In genomic region chr6:121664199-121664598, GRCh38 we compare ENCODE assay signal across 1 cellular context.
TF ChIP-seq lines count a peak whose summit lies in the region.

No MANE protein-coding gene starts in this region.

TF ChIP-seq in HEK293, 187 proteins besides CTCF, POLR2A, EP300 and RAD21 (continues in another document):
- TF ChIP-seq ZFP3 (tag by site-specific recombination; IDR thresholded peaks at IDR 0.05; ENCODE audit: low read depth): no peak
- TF ChIP-seq ZNF558 (tag by site-specific recombination; IDR thresholded peaks at IDR 0.05): no peak
- TF ChIP-seq ZNF629 (tag by site-specific recombination; IDR thresholded peaks at IDR 0.05): peak; percentile 73
- TF ChIP-seq ZNF776 (tag by site-specific recombination; IDR thresholded peaks at IDR 0.05; ENCODE audit: borderline replicate concordance): no peak
- no peak for TF ChIP-seq OSR2 (tag by site-specific recombination; IDR thresholded peaks at IDR 0.05)
- TF ChIP-seq ZNF404 (tag by site-specific recombination; IDR thresholded peaks at IDR 0.05): no peak
- TF ChIP-seq ATF2 (tag by site-specific recombination; IDR thresholded peaks at IDR 0.05; ENCODE audit: low read depth): peak; percentile 84
- no peak for TF ChIP-seq ZNF561 (tag by site-specific recombination; IDR thresholded peaks at IDR 0.05; ENCODE audit: borderline replicate concordance)
- TF ChIP-seq ZNF169 (tag by site-specific recombination; IDR thresholded peaks at IDR 0.05): no peak
- no peak for TF ChIP-seq HOXD13 (CRISPR knock-in tag; IDR thresholded peaks at IDR 0.05; ENCODE audit: borderline replicate concordance)
- TF ChIP-seq ZNF785 (tag by site-specific recombination; IDR thresholded peaks at IDR 0.05): no peak
- TF ChIP-seq ZNF24 (tag by site-specific recombination; IDR thresholded peaks at IDR 0.05): 0 out of 2 replicates have a peak, but pooled peaks have one; percentile 31
- no peak for TF ChIP-seq ZNF623 (tag by site-specific recombination; IDR thresholded peaks at IDR 0.05)
- no peak for TF ChIP-seq ZNF324 (tag by site-specific recombination; IDR thresholded peaks at IDR 0.05)
- no peak for TF ChIP-seq MEIS1 (CRISPR knock-in tag; IDR thresholded peaks at IDR 0.05; ENCODE audit: borderline replicate concordance)
- no peak for TF ChIP-seq KLF10 (tag by site-specific recombination; IDR thresholded peaks at IDR 0.05)
- TF ChIP-seq ZNF274 (IDR thresholded peaks at IDR 0.05; ENCODE audit: low read length): no peak
- TF ChIP-seq ZNF274 (tag by site-specific recombination; IDR thresholded peaks at IDR 0.05; ENCODE audit: borderline replicate concordance): no peak
- TF ChIP-seq ZIC2 (tag by site-specific recombination; IDR thresholded peaks at IDR 0.05): no peak
- TF ChIP-seq ZNF624 (tag by site-specific recombination; IDR thresholded peaks at IDR 0.05): no peak
- no peak for TF ChIP-seq KLF1 (tag by site-specific recombination; IDR thresholded peaks at IDR 0.05)
- TF ChIP-seq ZNF398 (tag by site-specific recombination; IDR thresholded peaks at IDR 0.05): peak; percentile 36; the same call in 1 of the 2 replicates
- TF ChIP-seq ZNF544 (tag by site-specific recombination; IDR thresholded peaks at IDR 0.05): no peak
- peak; percentile 35 for TF ChIP-seq ZNF335 (tag by site-specific recombination; conservative IDR thresholded peaks at IDR 0.05)
- no peak for TF ChIP-seq ZNF174 (tag by site-specific recombination; IDR thresholded peaks at IDR 0.05)
- TF ChIP-seq ZNF114 (tag by site-specific recombination; IDR thresholded peaks at IDR 0.05): no peak
- no peak for TF ChIP-seq KLF7 (tag by site-specific recombination; IDR thresholded peaks at IDR 0.05; ENCODE audit: borderline replicate concordance)
- no peak for TF ChIP-seq ZNF704 (tag by site-specific recombination; IDR thresholded peaks at IDR 0.05)
- no peak for TF ChIP-seq ZNF350 (tag by site-specific recombination; IDR thresholded peaks at IDR 0.05)
- TF ChIP-seq ZNF518A (tag by site-specific recombination; conservative IDR thresholded peaks at IDR 0.05; ENCODE audit: low read depth): peak; percentile 50
- no peak for TF ChIP-seq ZNF311 (tag by site-specific recombination; IDR thresholded peaks at IDR 0.05; ENCODE audit: borderline replicate concordance)
- TF ChIP-seq ZNF530 (tag by site-specific recombination; IDR thresholded peaks at IDR 0.05; ENCODE audit: low read depth): peak; percentile 82; the same call in 1 of the 2 replicates
- TF ChIP-seq ELK4 (IDR thresholded peaks at IDR 0.05; ENCODE audit: borderline replicate concordance, low read depth, low read length): no peak
- TF ChIP-seq MYNN (tag by site-specific recombination; IDR thresholded peaks at IDR 0.05; ENCODE audit: borderline replicate concordance): no peak
- no peak for TF ChIP-seq ZNF292 (tag by site-specific recombination; IDR thresholded peaks at IDR 0.05; ENCODE audit: borderline replicate concordance, low read depth)
- TF ChIP-seq ZNF792 (tag by site-specific recombination; IDR thresholded peaks at IDR 0.05): no peak
- TF ChIP-seq ZBTB48 (tag by site-specific recombination; IDR thresholded peaks at IDR 0.05): 0 out of 2 replicates have a peak, but pooled peaks have one; percentile 26
- TF ChIP-seq BCL6B (tag by site-specific recombination; IDR thresholded peaks at IDR 0.05): no peak
- no peak for TF ChIP-seq ZBTB49 (tag by site-specific recombination; IDR thresholded peaks at IDR 0.05; ENCODE audit: low read depth)
- TF ChIP-seq RBAK (tag by site-specific recombination; IDR thresholded peaks at IDR 0.05): no peak
- TF ChIP-seq KLF16 (tag by site-specific recombination; IDR thresholded peaks at IDR 0.05): no peak
- no peak for TF ChIP-seq ZBTB7A (tag by site-specific recombination; IDR thresholded peaks at IDR 0.05; ENCODE audit: low read depth)
- no peak for TF ChIP-seq ZNF175 (tag by site-specific recombination; IDR thresholded peaks at IDR 0.05)
- TF ChIP-seq ZNF416 (tag by site-specific recombination; IDR thresholded peaks at IDR 0.05): no peak
- no peak for TF ChIP-seq GLI4 (tag by site-specific recombination; IDR thresholded peaks at IDR 0.05)
- TF ChIP-seq ZBTB21 (tag by site-specific recombination; IDR thresholded peaks at IDR 0.05): peak; percentile 78; the same call in 1 of the 2 replicates
- TF ChIP-seq ZNF138 (tag by site-specific recombination; IDR thresholded peaks at IDR 0.05; ENCODE audit: borderline replicate concordance): no peak
- no peak for TF ChIP-seq ZNF157 (tag by site-specific recombination; IDR thresholded peaks at IDR 0.05)
- TF ChIP-seq PRDM10 (tag by site-specific recombination; IDR thresholded peaks at IDR 0.05): peak; percentile 72
- TF ChIP-seq SP2 (tag by site-specific recombination; IDR thresholded peaks at IDR 0.05): no peak
- peak; percentile 39; the same call in 1 of the 2 replicates for TF ChIP-seq SCRT2 (tag by site-specific recombination; IDR thresholded peaks at IDR 0.05)
- no peak for TF ChIP-seq ZBTB8A (tag by site-specific recombination; IDR thresholded peaks at IDR 0.05)
